In genomic region chr2:168456526-168457176, GRCh38 we compare ENCODE assay signal across 8 cellular contexts. TPM values are rescaled to one million over a fixed set of nuclear protein-coding genes. Genes with fewer than 3 reads are reported as not detected.
A peak's percentile ranks its signal among the peaks of the same experiment; 100 is the strongest.
DNase-seq lines count a peak whose midpoint lies in the region; ATAC-seq, FAIRE-seq and TF ChIP-seq lines count a peak whose summit lies in the region.

No MANE protein-coding gene starts in this region.

- peaks cover 2% of the 10 kb centered on the region for H3K36me3 Mint-ChIP-seq in osteocyte (ENCODE audit: unreplicated experiment)

- no peak for FAIRE-seq in D721Med (lab: Jason Lieb, UNC)

- H3K4me1 Mint-ChIP-seq in osteocyte (ENCODE audit: unreplicated experiment) = peaks cover 28% of the 10 kb centered on the region

- no peaks in the 10 kb centered on the region for H3K9me3 Mint-ChIP-seq in osteocyte (ENCODE audit: unreplicated experiment)

- peak overlapping the region; percentile 96 for H3K4me3 ChIP-seq in AG04449 (ENCODE audit: low read depth, low read length)

- CTCF ChIA-PET in AG04449 (lab: Yijun Ruan, JAX) = no interaction called here

- DNase-seq in AG04449 (ENCODE audit: low read depth, low spot score) (no peak), GM13977 (ENCODE audit: low spot score) (peak; percentile 41), NCI-H226 (peak; percentile 15), Right ventricle myocardium inferior (ENCODE audit: missing footprints) (peak; percentile 74), osteocyte (ENCODE audit: extremely low spot score, unreplicated experiment) (no peak), D721Med (ENCODE audit: insufficient read length, low spot score) (no peak)
- peak; percentile 36 for DNase-seq in activated naive CD4-positive, alpha-beta T cell treated with Interleukin-2 at 50 U/mL for 16 hours

- H3K4me3 Mint-ChIP-seq in osteocyte (ENCODE audit: unreplicated experiment) = peak overlapping the region; percentile 88

- peak overlapping the region; percentile 54 for H3K27ac Mint-ChIP-seq in osteocyte (ENCODE audit: unreplicated experiment)

- TF ChIP-seq CTCF in AG04449 (IDR thresholded peaks at IDR 0.05; ENCODE audit: insufficient read depth, low read length, missing control alignments) (no peak), GM13977 (IDR thresholded peaks at IDR 0.05; ENCODE audit: extremely low read depth, insufficient read depth, missing control alignments) (no peak), osteocyte (IDR thresholded peaks at IDR 0.05) (no peak), D721Med (IDR thresholded peaks at IDR 0.05; ENCODE audit: insufficient read depth, missing control alignments) (no peak)

- H3K27me3 Mint-ChIP-seq in osteocyte (ENCODE audit: unreplicated experiment) = no peaks in the 10 kb centered on the region

- intact Hi-C loops in Right ventricle myocardium inferior (cut with DNase I) = loop anchor here (2.0 to 5.0 kb wide), 5 partner anchors 34 to 301 kb away; no protein-coding TSS in a partner anchor

- in situ Hi-C loops in GM13977 (cut with MboI; ENCODE audit: low pct_unique_long_range_greater_than_20kb, low sequenced_read_pairs, unreplicated experiment) = no loop called here

- peak; percentile 25 for ATAC-seq in HG02938 (IDR thresholded peaks at IDR 0.05; ENCODE audit: unreplicated experiment)
- ATAC-seq in Right ventricle myocardium inferior = peak; percentile 46

- POLR2A ChIA-PET in AG04449 (lab: Yijun Ruan, JAX) = no interaction called here

RNA-seq across cellular contexts. Expression of gene CERS6, which starts 0.6 kb away (rescaled TPM):
- total RNA-seq in Right ventricle myocardium inferior (65.7 TPM), osteocyte (29.8 and 30.9 TPM in 2 replicates)

Comparison
In these comparisons a context has a peak if more than half of its experiments do, and no peak if none do; other contexts are left out.
1. DNase-seq: peak in GM13977 (single experiment), NCI-H226 (single experiment), activated naive CD4-positive, alpha-beta T cell treated with Interleukin-2 at 50 U/mL for 16 hours (single experiment) and Right ventricle myocardium inferior (single experiment); none in AG04449 (single experiment), osteocyte (single experiment) and D721Med (single experiment).